Comparison of ENCODE assay signal across 9 cellular contexts in genomic region chr17:57106107-57106835, GRCh38. TPM values are rescaled to one million over a fixed set of nuclear protein-coding genes. Genes with fewer than 3 reads are reported as not detected.
A peak's percentile ranks its signal among the peaks of the same experiment; 100 is the strongest.
DNase-seq lines count a peak whose midpoint lies in the region; ATAC-seq, FAIRE-seq and TF ChIP-seq lines count a peak whose summit lies in the region.
"Had no signal": no experiment of that assay in that cellular context is flagged by ENCODE, and none has a peak within 500 bp of the region (broad histone marks: within the 10 kb centered on the region; RNA-seq: fewer than 3 reads in every experiment).

No MANE protein-coding gene starts in this region.

- ATAC-seq in activated naive CD8-positive, alpha-beta T cell treated with anti-CD3 and anti-CD28 coated beads, Interleukin-2, amount 50 U/mL, for 24 hours, result no peak
- ATAC-seq in left ventricle myocardium superior (peak; percentile 33), GM21528 (IDR thresholded peaks at IDR 0.05; ENCODE audit: low FRiP score, unreplicated experiment) (no peak), GM21360 (IDR thresholded peaks at IDR 0.05; ENCODE audit: unreplicated experiment) (no peak)

- no peaks in the 10 kb centered on the region for H3K27me3 Mint-ChIP-seq in activated naive CD8-positive, alpha-beta T cell treated with anti-CD3 and anti-CD28 coated beads for 36 hours
- H3K27me3 Mint-ChIP-seq in activated naive CD8-positive, alpha-beta T cell treated with anti-CD3 and anti-CD28 coated beads, Interleukin-2, amount 50 U/mL, for 24 hours, result no peaks in the 10 kb centered on the region
- H3K27me3 Mint-ChIP-seq in type B pancreatic cell, result no peaks in the 10 kb centered on the region

- no peak for TF ChIP-seq POLR2A in GM12891 (IDR thresholded peaks at IDR 0.05; ENCODE audit: low read depth, low read length)

- DNase-seq in activated naive CD8-positive, alpha-beta T cell treated with anti-CD3 and anti-CD28 coated beads for 36 hours, result no peak
- DNase-seq in activated naive CD8-positive, alpha-beta T cell treated with anti-CD3 and anti-CD28 coated beads, Interleukin-2, amount 50 U/mL, for 24 hours, result no peak
- DNase-seq in SK-MEL-5 (ENCODE audit: low read depth, low spot score) (peak; percentile 58), left ventricle myocardium superior (peak; percentile 66), type B pancreatic cell (ENCODE audit: extremely low spot score, unreplicated experiment) (no peak), GM12891 (ENCODE audit: insufficient read length, low spot score) (no peak)

- H3K4me1 Mint-ChIP-seq in activated naive CD8-positive, alpha-beta T cell treated with anti-CD3 and anti-CD28 coated beads for 36 hours, result peaks cover 16% of the 10 kb centered on the region
- H3K4me1 Mint-ChIP-seq in activated naive CD8-positive, alpha-beta T cell treated with anti-CD3 and anti-CD28 coated beads, Interleukin-2, amount 50 U/mL, for 24 hours, result peaks cover 6% of the 10 kb centered on the region
- H3K4me1 Mint-ChIP-seq in type B pancreatic cell (ENCODE audit: unreplicated experiment), result peaks cover 23% of the 10 kb centered on the region

- peaks cover 4% of the 10 kb centered on the region for H3K36me3 Mint-ChIP-seq in activated naive CD8-positive, alpha-beta T cell treated with anti-CD3 and anti-CD28 coated beads for 36 hours
- H3K36me3 Mint-ChIP-seq in activated naive CD8-positive, alpha-beta T cell treated with anti-CD3 and anti-CD28 coated beads, Interleukin-2, amount 50 U/mL, for 24 hours (ENCODE audit: low read depth), result peaks cover 9% of the 10 kb centered on the region
- H3K36me3 Mint-ChIP-seq in type B pancreatic cell, result peaks cover 9% of the 10 kb centered on the region

- peak overlapping the region; percentile 6 for H3K27ac Mint-ChIP-seq in activated naive CD8-positive, alpha-beta T cell treated with anti-CD3 and anti-CD28 coated beads for 36 hours
- no peak overlapping the region for H3K27ac Mint-ChIP-seq in activated naive CD8-positive, alpha-beta T cell treated with anti-CD3 and anti-CD28 coated beads, Interleukin-2, amount 50 U/mL, for 24 hours
- peak overlapping the region; percentile 5 for H3K27ac Mint-ChIP-seq in type B pancreatic cell

- H3K9me3 Mint-ChIP-seq in activated naive CD8-positive, alpha-beta T cell treated with anti-CD3 and anti-CD28 coated beads for 36 hours, result no peaks in the 10 kb centered on the region
- no peaks in the 10 kb centered on the region for H3K9me3 Mint-ChIP-seq in activated naive CD8-positive, alpha-beta T cell treated with anti-CD3 and anti-CD28 coated beads, Interleukin-2, amount 50 U/mL, for 24 hours
- no peaks in the 10 kb centered on the region for H3K9me3 Mint-ChIP-seq in type B pancreatic cell

- TF ChIP-seq CTCF in type B pancreatic cell (conservative IDR thresholded peaks at IDR 0.05), result peak; percentile 57

- no peak for FAIRE-seq in GM12891 (lab: Jason Lieb, UNC)
- FAIRE-seq: endothelial cell of umbilical vein had no signal

- in situ Hi-C loops in SK-MEL-5 (cut with HindIII; ENCODE audit: low pct_unique_long_range_greater_than_20kb, low sequenced_read_pairs), result no loop called here

- intact Hi-C loops in left ventricle myocardium superior (cut with micrococcal nuclease), result no loop called here

- no peak overlapping the region for H3K4me3 Mint-ChIP-seq in activated naive CD8-positive, alpha-beta T cell treated with anti-CD3 and anti-CD28 coated beads for 36 hours
- no peak overlapping the region for H3K4me3 Mint-ChIP-seq in activated naive CD8-positive, alpha-beta T cell treated with anti-CD3 and anti-CD28 coated beads, Interleukin-2, amount 50 U/mL, for 24 hours
- H3K4me3 Mint-ChIP-seq in type B pancreatic cell, result no peak overlapping the region

TF ChIP-seq in GM12891, 5 proteins besides CTCF, POLR2A, EP300 and RAD21:
- no peak for TF ChIP-seq PAX5 (IDR thresholded peaks at IDR 0.05; ENCODE audit: insufficient read depth, low read length, severe bottlenecking)
- TF ChIP-seq TAF1 (IDR thresholded peaks at IDR 0.05; ENCODE audit: low read depth, low read length), result no peak
- no peak for TF ChIP-seq SPI1 (IDR thresholded peaks at IDR 0.05; ENCODE audit: low read depth, low read length)
- TF ChIP-seq POU2F2 (IDR thresholded peaks at IDR 0.05; ENCODE audit: low read depth, low read length), result no peak
- no peak for TF ChIP-seq POLR2AphosphoS5 (IDR thresholded peaks at IDR 0.05; ENCODE audit: low read depth, low read length)

RNA-seq across cellular contexts. Expression of gene AKAP1, which starts 21.2 kb away (rescaled TPM):
- total RNA-seq in activated naive CD8-positive, alpha-beta T cell treated with anti-CD3 and anti-CD28 coated beads for 36 hours, result 10 to 100 TPM; 39.5 to 43.2 TPM
- total RNA-seq in SK-MEL-5 (2014; rRNA removed; shearing (Covaris generic)), result 30.0 and 35.1 TPM in 2 replicates
- polyA plus RNA-seq in SK-MEL-5 (2015; cell fraction: cytosol; rRNA removed), result 56.7 and 60.6 TPM in 2 replicates
- 99.8 and 138 TPM in 2 replicates for polyA plus RNA-seq in SK-MEL-5 (2015; cell fraction: nucleus; rRNA removed)
- total RNA-seq in left ventricle myocardium superior (282 TPM), type B pancreatic cell (ENCODE audit: low replicate concordance) (42.6 and 43.6 TPM in 2 replicates)
- polyA plus RNA-seq in GM12891 (2012; ENCODE audit: low read depth, missing spikeins), result 10.7 TPM

Comparison
In these comparisons a context has a peak if more than half of its experiments do, and no peak if none do; other contexts are left out.
1. DNase-seq: peak in SK-MEL-5 (single experiment) and left ventricle myocardium superior (single experiment); none in activated naive CD8-positive, alpha-beta T cell treated with anti-CD3 and anti-CD28 coated beads for 36 hours (single experiment), activated naive CD8-positive, alpha-beta T cell treated with anti-CD3 and anti-CD28 coated beads, Interleukin-2, amount 50 U/mL, for 24 hours (single experiment), type B pancreatic cell (single experiment) and GM12891 (single experiment).